ENCODE assay signal across 22 cellular contexts in the genomic region with DNA sequence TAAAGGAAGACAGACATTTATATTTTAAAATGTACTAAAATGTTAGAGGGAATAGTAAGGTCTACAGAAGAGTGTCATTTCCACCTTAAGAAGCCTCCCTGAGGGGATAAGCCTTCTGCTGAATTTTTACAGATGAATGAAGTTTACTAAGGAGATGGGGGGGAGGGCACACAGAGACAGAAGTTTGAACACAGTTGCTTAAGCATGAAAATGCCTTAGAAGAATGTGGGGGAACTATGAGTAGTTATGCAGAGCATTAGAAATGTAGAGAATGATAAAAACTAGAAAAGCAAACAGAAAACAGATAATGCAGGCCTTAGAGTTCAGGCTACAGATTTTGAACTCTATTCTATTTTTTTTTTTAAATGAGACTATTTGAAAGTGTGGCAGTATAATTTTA.
"Had no signal": no experiment of that assay in that cellular context is flagged by ENCODE, and none has a peak within 500 bp of the region (broad histone marks: within the 10 kb centered on the region; RNA-seq: fewer than 3 reads in every experiment).

No MANE protein-coding gene starts in this region.

- H3K27ac Mint-ChIP-seq: activated CD4-positive, alpha-beta T cell treated with anti-CD3 and anti-CD28 coated beads, Interleukin-2, amount 10 ng/mL, durations not matched to agents 24 days and 14 days; activated CD8-positive, alpha-beta memory T cell treated with anti-CD3 and anti-CD28 coated beads, Interleukin-2, amount 10 ng/mL, durations not matched to agents 7 days and 5 days; activated CD8-positive, alpha-beta T cell treated with anti-CD3 and anti-CD28 coated beads for 36 hours; activated naive CD8-positive, alpha-beta T cell treated with anti-CD3 and anti-CD28 coated beads, Interleukin-2, amount 50 U/mL, for 24 hours; stimulated activated naive B cell treated with anti-CD40 and anti-IgM and Interleukin-4, amounts not matched to agents 10 μg/mL and 1 μg/mL and 100 μg/mL, for 72 hours had no signal

- H3K27me3 Mint-ChIP-seq: activated CD4-positive, alpha-beta T cell treated with anti-CD3 and anti-CD28 coated beads, Interleukin-2, amount 10 ng/mL, durations not matched to agents 24 days and 14 days had no signal

- H3K4me1 ChIP-seq: ascending aorta, transverse colon, uterus had no signal

- H3K4me3 Mint-ChIP-seq: activated CD4-positive, alpha-beta T cell treated with anti-CD3 and anti-CD28 coated beads, Interleukin-2, amount 10 ng/mL, durations not matched to agents 24 days and 14 days; activated CD8-positive, alpha-beta memory T cell treated with anti-CD3 and anti-CD28 coated beads, Interleukin-2, amount 10 ng/mL, durations not matched to agents 7 days and 5 days; activated CD8-positive, alpha-beta T cell treated with anti-CD3 and anti-CD28 coated beads for 36 hours; activated naive CD8-positive, alpha-beta T cell treated with anti-CD3 and anti-CD28 coated beads, Interleukin-2, amount 50 U/mL, for 24 hours; stimulated activated naive B cell treated with anti-CD40 and anti-IgM and Interleukin-4, amounts not matched to agents 10 μg/mL and 1 μg/mL and 100 μg/mL, for 72 hours had no signal

- H3K36me3 Mint-ChIP-seq: activated CD8-positive, alpha-beta memory T cell treated with anti-CD3 and anti-CD28 coated beads, Interleukin-2, amount 10 ng/mL, durations not matched to agents 7 days and 5 days; stimulated activated naive B cell treated with anti-CD40 and anti-IgM and Interleukin-4, amounts not matched to agents 10 μg/mL and 1 μg/mL and 100 μg/mL, for 72 hours had no signal

- H3K9me3 ChIP-seq: ascending aorta, mucosa of descending colon, transverse colon, uterus had no signal

- DNase-seq: activated CD4-positive, alpha-beta T cell treated with anti-CD3 and anti-CD28 coated beads, Interleukin-2, amount 10 ng/mL, durations not matched to agents 24 days and 14 days; activated CD8-positive, alpha-beta memory T cell treated with anti-CD3 and anti-CD28 coated beads, Interleukin-2, amount 10 ng/mL, durations not matched to agents 7 days and 5 days; activated CD8-positive, alpha-beta T cell treated with anti-CD3 and anti-CD28 coated beads for 36 hours; activated gamma-delta T cell; activated naive CD4-positive, alpha-beta T cell treated with anti-CD3 and anti-CD28 coated beads, Interleukin-2, amount 50 U/mL, for 16 hours; activated naive CD8-positive, alpha-beta T cell treated with anti-CD3 and anti-CD28 coated beads, Interleukin-2, amount 50 U/mL, for 24 hours; activated T-cell treated with anti-CD3 and anti-CD28 coated beads for 4 hours; dermis blood vessel endothelial cell; effector CD8-positive, alpha-beta T cell; glutamatergic neuron; left colon; mesenchymal stem cell; mucosa of descending colon; occipital lobe; stimulated activated CD4-positive, alpha-beta T cell treated with anti-CD3 and anti-CD28 coated beads, Interleukin-2, amount 100 ng/mL, for 48 hours; stimulated activated CD8-positive, alpha-beta memory T cell treated with anti-CD3 and anti-CD28 coated beads, Interleukin-4, amount 100 ng/mL, for 48 hours; stimulated activated naive B cell treated with anti-CD40 and anti-IgM and Interleukin-4, amounts not matched to agents 10 μg/mL and 1 μg/mL and 100 μg/mL, for 72 hours; transverse colon; uterus had no signal

- H3K9me3 Mint-ChIP-seq: activated CD4-positive, alpha-beta T cell treated with anti-CD3 and anti-CD28 coated beads, Interleukin-2, amount 10 ng/mL, durations not matched to agents 24 days and 14 days; activated CD8-positive, alpha-beta T cell treated with anti-CD3 and anti-CD28 coated beads for 36 hours had no signal

- H3K27me3 ChIP-seq: ascending aorta, hepatocyte, transverse colon, uterus had no signal

- H3K4me1 Mint-ChIP-seq: activated CD4-positive, alpha-beta T cell treated with anti-CD3 and anti-CD28 coated beads, Interleukin-2, amount 10 ng/mL, durations not matched to agents 24 days and 14 days; activated CD8-positive, alpha-beta memory T cell treated with anti-CD3 and anti-CD28 coated beads, Interleukin-2, amount 10 ng/mL, durations not matched to agents 7 days and 5 days; activated naive CD8-positive, alpha-beta T cell treated with anti-CD3 and anti-CD28 coated beads, Interleukin-2, amount 50 U/mL, for 24 hours; stimulated activated naive B cell treated with anti-CD40 and anti-IgM and Interleukin-4, amounts not matched to agents 10 μg/mL and 1 μg/mL and 100 μg/mL, for 72 hours had no signal

- H3K27ac ChIP-seq: ascending aorta, hepatocyte, transverse colon had no signal

- H2AFZ ChIP-seq: hepatocyte had no signal

- H3K4me2 ChIP-seq: hepatocyte had no signal

- ATAC-seq: activated CD8-positive, alpha-beta memory T cell treated with anti-CD3 and anti-CD28 coated beads, Interleukin-2, amount 10 ng/mL, durations not matched to agents 7 days and 5 days; activated CD8-positive, alpha-beta T cell treated with anti-CD3 and anti-CD28 coated beads for 36 hours; activated naive CD8-positive, alpha-beta T cell treated with anti-CD3 and anti-CD28 coated beads, Interleukin-2, amount 50 U/mL, for 24 hours; left colon; mucosa of descending colon; sciatic nerve; stimulated activated naive B cell treated with anti-CD40 and anti-IgM and Interleukin-4, amounts not matched to agents 10 μg/mL and 1 μg/mL and 100 μg/mL, for 72 hours had no signal

- H3K36me3 ChIP-seq: ascending aorta, transverse colon, uterus had no signal

- H3K4me3 ChIP-seq: ascending aorta, hepatocyte, mucosa of descending colon, transverse colon, uterus had no signal
